ENCODE assay signal across 8 cellular contexts in genomic region chr5:10452768-10453331, GRCh38. TPM values are rescaled to one million over a fixed set of nuclear protein-coding genes. Genes with fewer than 3 reads are reported as not detected.
DNase-seq lines count a peak whose midpoint lies in the region; ATAC-seq and TF ChIP-seq lines count a peak whose summit lies in the region.

No MANE protein-coding gene starts in this region.

- peak; percentile 79 for TF ChIP-seq CTCF in cardiac muscle cell (IDR thresholded peaks at IDR 0.05; ENCODE audit: low read depth, low read length)

- H3K27me3 Mint-ChIP-seq in activated T-helper 17 cell treated with anti-CD3 and anti-CD28 coated beads, Interleukin-2, amount 50 U/mL, for 72 hours: no peaks in the 10 kb centered on the region

- H3K27ac Mint-ChIP-seq in activated T-helper 17 cell treated with anti-CD3 and anti-CD28 coated beads, Interleukin-2, amount 50 U/mL, for 72 hours: no peak overlapping the region

- ATAC-seq in GM19328 (IDR thresholded peaks at IDR 0.05; ENCODE audit: unreplicated experiment): peak; percentile 66
- ATAC-seq in activated T-helper 17 cell treated with anti-CD3 and anti-CD28 coated beads, Interleukin-2, amount 50 U/mL, for 72 hours (replicated peaks): peak; percentile 72

- H3K9me3 Mint-ChIP-seq in activated T-helper 17 cell treated with anti-CD3 and anti-CD28 coated beads, Interleukin-2, amount 50 U/mL, for 72 hours: no peaks in the 10 kb centered on the region

- H3K4me3 Mint-ChIP-seq in activated T-helper 17 cell treated with anti-CD3 and anti-CD28 coated beads, Interleukin-2, amount 50 U/mL, for 72 hours: no peak overlapping the region

- H3K4me3 ChIP-seq in cardiac muscle cell: no peak overlapping the region

- H3K4me1 ChIP-seq in cardiac muscle cell (ENCODE audit: low read depth): peaks cover 3% of the 10 kb centered on the region

- H3K27ac ChIP-seq in cardiac muscle cell: no peak overlapping the region

- no peaks in the 10 kb centered on the region for H3K9me3 ChIP-seq in cardiac muscle cell (ENCODE audit: low read depth)

- no peaks in the 10 kb centered on the region for H3K36me3 ChIP-seq in cardiac muscle cell

- peaks cover 12% of the 10 kb centered on the region for H3K4me1 Mint-ChIP-seq in activated T-helper 17 cell treated with anti-CD3 and anti-CD28 coated beads, Interleukin-2, amount 50 U/mL, for 72 hours

- H3K36me3 Mint-ChIP-seq in activated T-helper 17 cell treated with anti-CD3 and anti-CD28 coated beads, Interleukin-2, amount 50 U/mL, for 72 hours (ENCODE audit: low read depth): no peaks in the 10 kb centered on the region

- DNase-seq in DMS 273 (lab: John Stamatoyannopoulos, UW; ENCODE audit: unreplicated experiment) (peak; percentile 87), HK-2 (ENCODE audit: unreplicated experiment) (peak; percentile 54), NCI-H524 treated with DMSO at 0.1 percent for 48 hours (lab: John Stamatoyannopoulos, UW) (peak; percentile 57), cardiac muscle cell (ENCODE audit: low read depth in 1 of 2, low spot score in 1 of 2) (peak; percentile 77 to 92), pulmonary artery endothelial cell (ENCODE audit: low read depth, low spot score) (peak; percentile 63)
- no peak for DNase-seq in stimulated activated naive CD4-positive, alpha-beta T cell treated with Interleukin-2 at 50 U/mL for 16 hours (lab: John Stamatoyannopoulos, UW)

- no peaks in the 10 kb centered on the region for H3K27me3 ChIP-seq in cardiac muscle cell

RNA-seq across cellular contexts. Expression of gene ROPN1L, which starts 11.2 kb away (rescaled TPM):
- total RNA-seq in activated T-helper 17 cell treated with anti-CD3 and anti-CD28 coated beads, Interleukin-2, amount 50 U/mL, for 72 hours: 1 to 10 TPM in 1 of 2 donors, under 1 TPM in 1; 0.66 to 1.0 TPM
- total RNA-seq in cardiac muscle cell (1.3 and 1.4 TPM in 2 replicates), pulmonary artery endothelial cell (0.42 and 0.59 TPM in 2 replicates)
- polyA plus RNA-seq in cardiac muscle cell: 1.3 TPM in 1 of 2 replicates, not detected in the other
